Comparison of ENCODE assay signal across 31 cellular contexts in genomic region chr6:166293731-166294584, GRCh38. TPM values are rescaled to one million over a fixed set of nuclear protein-coding genes. Genes with fewer than 3 reads are reported as not detected.
"Had no signal": no experiment of that assay in that cellular context is flagged by ENCODE, and none has a peak within 500 bp of the region (broad histone marks: within the 10 kb centered on the region; RNA-seq: fewer than 3 reads in every experiment).

No MANE protein-coding gene starts in this region.

- H3K27ac ChIP-seq: coronary artery, gastrocnemius medialis, hepatocyte, pancreas, psoas muscle, stomach, testis, transverse colon, WERI-Rb-1 had no signal

- H3K27me3 ChIP-seq: pancreas, testis, transverse colon had no signal

- DNase-seq: activated CD4-positive, alpha-beta memory T cell treated with anti-CD3 and anti-CD28 coated beads, Interleukin-2, amount 10 ng/mL, durations not matched to agents 7 days and 5 days; activated CD4-positive, alpha-beta T cell treated with anti-CD3 and anti-CD28 coated beads, Interleukin-2, amount 10 ng/mL, durations not matched to agents 7 days and 5 days; activated CD4-positive, CD25-positive, alpha-beta regulatory T cell treated with anti-CD3 and anti-CD28 coated beads, Interleukin-2, amount 50 U/mL, for 72 hours; activated naive CD4-positive, alpha-beta T cell; activated T-cell treated with anti-CD3 and anti-CD28 coated beads, Interleukin-2, amount 50 U/mL, for 48 hours; anterior cingulate cortex; cerebellar nuclear complex; effector memory CD8-positive, alpha-beta T cell; erythroblast; gastrocnemius medialis; left colon; mammary epithelial cell; naive thymus-derived CD4-positive, alpha-beta T cell; pancreas; psoas muscle; stimulated activated CD4-positive, alpha-beta T cell treated with anti-CD3 and anti-CD28 coated beads, Interleukin-1b, Interleukin-23, amount 100 ng/mL, for 48 hours; stimulated activated CD4-positive, alpha-beta T cell treated with anti-CD3 and anti-CD28 coated beads, Interleukin-4, amount 100 ng/mL, for 4 hours; stimulated activated CD8-positive, alpha-beta memory T cell treated with anti-CD3 and anti-CD28 coated beads, Interleukin-4, amount 100 ng/mL, for 48 hours; stimulated activated naive B cell treated with anti-CD40 and anti-IgM and Interleukin-4, amounts not matched to agents 10 μg/mL and 1 μg/mL and 100 μg/mL, for 72 hours; stomach; T-helper 17 cell; T1000; testis; transverse colon; WERI-Rb-1 had no signal

- H3K4me3 ChIP-seq: coronary artery, gastrocnemius medialis, hepatocyte, pancreas, psoas muscle, smooth muscle cell, stomach, testis, transverse colon had no signal

- H3K9me3 ChIP-seq: gastrocnemius medialis, pancreas, psoas muscle, testis, transverse colon had no signal

- H2AFZ ChIP-seq: hepatocyte had no signal

- H3K4me2 ChIP-seq: hepatocyte, smooth muscle cell had no signal

- ATAC-seq: activated naive CD4-positive, alpha-beta T cell treated with anti-CD3 and anti-CD28 coated beads, Interleukin-2, amount 50 U/mL, for 72 hours; effector memory CD8-positive, alpha-beta T cell; gastrocnemius medialis; left colon; naive thymus-derived CD4-positive, alpha-beta T cell; pancreas; psoas muscle; stimulated activated naive B cell treated with anti-CD40 and anti-IgM and Interleukin-4, amounts not matched to agents 10 μg/mL and 1 μg/mL and 100 μg/mL, for 72 hours; T-helper 17 cell had no signal

- H3K79me2 ChIP-seq: hepatocyte had no signal

- H3K36me3 ChIP-seq: gastrocnemius medialis, pancreas, stomach, transverse colon, WERI-Rb-1 had no signal

RNA-seq across cellular contexts. Expression of gene PRR18, which starts 14.2 kb away (rescaled TPM):
- total RNA-seq: activated CD4-positive, alpha-beta memory T cell treated with anti-CD3 and anti-CD28 coated beads, Interleukin-2, amount 10 ng/mL, durations not matched to agents 7 days and 5 days; activated CD4-positive, alpha-beta T cell treated with anti-CD3 and anti-CD28 coated beads, Interleukin-2, amount 10 ng/mL, durations not matched to agents 7 days and 5 days; gastrocnemius medialis; left colon; naive thymus-derived CD4-positive, alpha-beta T cell; psoas muscle; smooth muscle cell; T-helper 17 cell; transverse colon; urinary bladder had no signal
- polyA plus RNA-seq: keratinocyte; naive thymus-derived CD4-positive, alpha-beta T cell; smooth muscle cell; stomach; urinary bladder had no signal
